ENCODE assay signal across 10 cellular contexts in the genomic region with DNA sequence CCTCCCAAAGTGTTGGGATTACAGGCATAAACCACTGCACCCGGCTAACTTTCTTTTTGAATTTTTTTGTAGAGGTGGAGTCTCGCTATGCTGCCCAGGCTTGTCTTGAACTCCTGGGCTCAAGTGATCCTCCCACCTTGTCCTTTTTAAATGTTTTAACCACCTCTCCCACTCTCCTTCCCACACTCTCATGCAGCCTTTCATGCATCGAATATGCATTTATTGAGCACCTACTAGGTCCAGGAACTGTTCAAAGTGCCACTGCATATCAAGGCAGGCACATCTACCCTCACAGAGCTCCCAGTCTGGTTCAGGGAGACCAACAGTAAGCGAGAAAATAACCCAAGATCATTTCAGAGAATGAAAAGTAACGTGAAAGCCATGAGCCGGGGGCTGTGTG. TPM values are rescaled to one million over a fixed set of nuclear protein-coding genes. Genes with fewer than 3 reads are reported as not detected.
DNase-seq lines count a peak whose midpoint lies in the region; ATAC-seq, FAIRE-seq and TF ChIP-seq lines count a peak whose summit lies in the region.
"Had no signal": no experiment of that assay in that cellular context is flagged by ENCODE, and none has a peak within 500 bp of the region (broad histone marks: within the 10 kb centered on the region; RNA-seq: fewer than 3 reads in every experiment).

No MANE protein-coding gene starts in this region.

- H3K4me1 Mint-ChIP-seq in activated naive CD4-positive, alpha-beta T cell treated with anti-CD3 and anti-CD28 coated beads, Interleukin-2, amount 50 U/mL, for 24 hours, result peaks cover 28% of the 10 kb centered on the region

- H4K20me1 ChIP-seq in K562 (replicated peaks; ENCODE audit: control insufficient read depth, insufficient read depth, low read length), result no peaks in the 10 kb centered on the region

- H3K36me3 Mint-ChIP-seq in activated naive CD4-positive, alpha-beta T cell treated with anti-CD3 and anti-CD28 coated beads, Interleukin-2, amount 50 U/mL, for 24 hours, result peaks cover 2% of the 10 kb centered on the region

- H3K9me3 Mint-ChIP-seq in activated naive CD4-positive, alpha-beta T cell treated with anti-CD3 and anti-CD28 coated beads, Interleukin-2, amount 50 U/mL, for 24 hours, result no peaks in the 10 kb centered on the region

- POLR2A ChIA-PET in K562 (lab: Yijun Ruan, JAX), result interaction anchor here (1.2 to 2.8 kb wide), 3 partner anchors 10 to 13 kb away, joined by 3 to 7 read pairs (median 4); no protein-coding TSS in a partner anchor

- ATAC-seq in K562 (no peak), upper lobe of left lung (ENCODE audit: low FRiP score in 2 of 2) (no peak), HG02588 (IDR thresholded peaks at IDR 0.05; ENCODE audit: unreplicated experiment) (no peak), HG03439 (IDR thresholded peaks at IDR 0.05; ENCODE audit: unreplicated experiment) (no peak)

- TF ChIP-seq CTCF in K562 (IDR thresholded peaks at IDR 0.05 in 2 of 3, conservative IDR thresholded peaks at IDR 0.05 in 1 of 3; ENCODE audit: insufficient read depth in 2 of 3, low read depth in 1 of 3, low read length in 3 of 3) (no peak), upper lobe of left lung (IDR thresholded peaks at IDR 0.05) (no peak)

- in situ Hi-C loops in K562 (cut with MboI), result no loop called here

- H3K4me3 Mint-ChIP-seq in activated naive CD4-positive, alpha-beta T cell treated with anti-CD3 and anti-CD28 coated beads, Interleukin-2, amount 50 U/mL, for 24 hours, result peak overlapping the region; percentile 87

- intact Hi-C loops in K562 (cut with micrococcal nuclease), result no loop called here

- no peaks in the 10 kb centered on the region for H3K27me3 Mint-ChIP-seq in activated naive CD4-positive, alpha-beta T cell treated with anti-CD3 and anti-CD28 coated beads, Interleukin-2, amount 50 U/mL, for 24 hours

- H3K36me3 ChIP-seq in K562 (ENCODE audit: control insufficient read depth, insufficient read depth, low read length), result peaks cover 3% of the 10 kb centered on the region; the same call in 1 of the 3 replicates
- H3K36me3 ChIP-seq in mesodermal cell (ENCODE audit: control insufficient read depth, insufficient read depth, low read length), result no peaks in the 10 kb centered on the region
- peaks cover 0 to under 1% (median 0%) of the 10 kb centered on the region in 4 donors for H3K36me3 ChIP-seq in upper lobe of left lung

- peak overlapping the region; percentile 98 for H3K4me3 ChIP-seq in K562
- peak overlapping the region; percentile 62 for H3K4me3 ChIP-seq in mesodermal cell (ENCODE audit: extremely low read depth, insufficient read depth, low read length, poor library complexity, severe bottlenecking)
- peak overlapping the region; percentile 73 to 97 (median 79) for H3K4me3 ChIP-seq in upper lobe of left lung

- H3K79me2 ChIP-seq in K562 (ENCODE audit: control insufficient read depth, insufficient read depth, low read length), result peaks cover 31% of the 10 kb centered on the region

- BruUV-seq in K562 (replicated peaks; lab: Mats Ljungman, UMichigan), result no TSS peak

- DNase-seq in activated naive CD4-positive, alpha-beta T cell treated with Interleukin-2 at 50 U/mL for 16 hours, result no peak
- DNase-seq in K562 (ENCODE audit: extremely low read depth in 1 of 4, low spot score in 3 of 4) (peak in 1 of 4 experiments; percentile 4), upper lobe of left lung (no peak), NCI-H2227 treated with DMSO at 0.1 percent for 48 hours (lab: John Stamatoyannopoulos, UW) (no peak)
- DNase-seq: caudate nucleus, NCI-H82 had no signal

- H3K9me3 ChIP-seq in K562 (replicated peaks; ENCODE audit: control insufficient read depth, insufficient read depth, low read depth, low read length) (no peaks in the 10 kb centered on the region; the same call in 1 of the 2 replicates), mesodermal cell (ENCODE audit: control insufficient read depth, low read length) (no peaks in the 10 kb centered on the region), upper lobe of left lung (no peaks in the 10 kb centered on the region)

- H3K9ac ChIP-seq in K562 (ENCODE audit: insufficient read depth in 1 of 2, low read depth in 2 of 2, low read length in 2 of 2), result peak overlapping the region; percentile 88 to 95

- TF ChIP-seq POLR2A in K562 (conservative IDR thresholded peaks at IDR 0.05), result no peak
- no peak for TF ChIP-seq POLR2A in upper lobe of left lung (IDR thresholded peaks at IDR 0.05)

- H2AFZ ChIP-seq in K562 (ENCODE audit: low read depth, low read length), result 0 out of 2 replicates have a peak overlapping the region, but pooled peaks have one; percentile 100

- H3K27ac ChIP-seq in K562 (ENCODE audit: extremely low read depth, low read depth, low read length) (peak overlapping the region; percentile 90; the same call in 1 of the 3 replicates), mesodermal cell (ENCODE audit: low read depth, low read length, severe bottlenecking) (no peak overlapping the region), upper lobe of left lung (peak overlapping the region; percentile 91 to 98 (median 93))

- WGBS in K562 (ENCODE audit: insufficient coverage, low coverage, missing lambda C conversion rate), result 75% methylated on average over 6 of the region's 6 CpGs
- 87 to 92% methylated on average over 6 of the region's 6 CpGs for WGBS in mesodermal cell (ENCODE audit: insufficient coverage in 2 of 2), 2 experiments
- WGBS in upper lobe of left lung, 2 donors, result 86% methylated on average over 6 of the region's 6 CpGs

- peak overlapping the region; percentile 92 for H3K4me2 ChIP-seq in K562 (ENCODE audit: insufficient read depth, low read length)

- TF ChIP-seq EP300 in K562 (IDR thresholded peaks at IDR 0.05; ENCODE audit: low read length) (no peak), upper lobe of left lung (IDR thresholded peaks at IDR 0.05) (no peak)

- peaks cover 7 to 15% of the 10 kb centered on the region in 2 experiments; a peak in 4 of 5 replicates for H3K4me1 ChIP-seq in K562 (replicated peaks in 1 of 2; ENCODE audit: control insufficient read depth in 2 of 2, insufficient read depth in 2 of 2, low read length in 2 of 2)
- no peaks in the 10 kb centered on the region for H3K4me1 ChIP-seq in mesodermal cell (ENCODE audit: control insufficient read depth, insufficient read depth, low read length, poor library complexity, severe bottlenecking)
- H3K4me1 ChIP-seq in upper lobe of left lung, result peaks cover 20 to 37% (median 21%) of the 10 kb centered on the region in 4 donors

- no peak for TF ChIP-seq RAD21 in K562 (CRISPR knock-in tag; conservative IDR thresholded peaks at IDR 0.05 in 1 of 2, IDR thresholded peaks at IDR 0.05 in 1 of 2)

- no peaks in the 10 kb centered on the region for H3K9me1 ChIP-seq in K562 (ENCODE audit: control insufficient read depth, insufficient read depth, low read length)

- peak overlapping the region; percentile 93 for H3K27ac Mint-ChIP-seq in activated naive CD4-positive, alpha-beta T cell treated with anti-CD3 and anti-CD28 coated beads, Interleukin-2, amount 50 U/mL, for 24 hours

- CTCF ChIA-PET in K562 (lab: Yijun Ruan, JAX; ENCODE audit: low intra/inter-chr PET ratio), result interaction anchor here (0.8 kb wide), 1 partner anchor 19 kb away, joined by 5 read pairs; no protein-coding TSS in a partner anchor

- H3K27me3 ChIP-seq in K562 (ENCODE audit: control insufficient read depth in 2 of 2, insufficient read depth in 2 of 2, low read length in 2 of 2) (no peaks in the 10 kb centered on the region), upper lobe of left lung (no peaks in the 10 kb centered on the region)

- no peak for FAIRE-seq in K562 (lab: Jason Lieb, UNC)

RNA-seq across cellular contexts. Expression of a gene that starts 1.2 kb away (rescaled TPM):
- total RNA-seq in K562 (2011; cell fraction: chromatin; rRNA removed; ENCODE audit: low replicate concordance), result 3.7 and 10.7 TPM in 2 replicates
- total RNA-seq in K562 (2011; cell fraction: nucleolus; rRNA removed), result 4.2 and 4.7 TPM in 2 replicates
- total RNA-seq in K562 (2011; cell fraction: nucleoplasm; rRNA removed), result 2.7 and 3.1 TPM in 2 replicates
- total RNA-seq in K562 (2014; rRNA removed) (1.5 and 2.7 TPM in 2 replicates), K562 (2014; rRNA removed; fragmentation: Illumina TruSeq; extraction: Trizol) (0.77 and 0.98 TPM in 2 replicates), K562 (2015; rRNA removed; fragmentation: Illumina TruSeq; extraction: Trizol) (2.1 and 2.8 TPM in 2 replicates), K562 (2021) (11.5 and 11.6 TPM in 2 replicates), upper lobe of left lung (10 to 100 TPM in 5 of 6 donors, 1 to 10 TPM in 1; 9.0 to 23.3 (median 17.1) TPM)
- polyA plus RNA-seq in K562 (2011; rRNA removed) (0.47 and 1.2 TPM in 2 replicates), K562 (2014; fragmentation: Illumina TruSeq; extraction: Trizol) (3.1 and 7.1 TPM in 2 replicates), K562 (2014; fragmentation: Nextera tagmentation; extraction: Ambion mirVana) (under 1 TPM; 0.07 to 0.11 TPM), K562 (2014; rRNA removed) (4.7 and 5.7 TPM in 2 replicates)
- polyA plus RNA-seq in K562 (2011; cell fraction: cytosol; rRNA removed), result 1.2 and 1.9 TPM in 2 replicates
- 1.5 and 3.1 TPM in 2 replicates for polyA plus RNA-seq in K562 (2011; cell fraction: nucleus; rRNA removed)
- polyA plus RNA-seq in K562 (2012), result 6.6 and 8.4 TPM in 2 replicates
- 0.45 and 0.60 TPM in 2 replicates for polyA minus RNA-seq in K562 (2011; rRNA and poly(A)+ RNA removed)
- polyA minus RNA-seq in K562 (2011; cell fraction: cytosol; rRNA and poly(A)+ RNA removed), result 4.6 and 6.3 TPM in 2 replicates
- polyA minus RNA-seq in K562 (2011; cell fraction: nucleus; rRNA and poly(A)+ RNA removed), result 1.2 and 1.5 TPM in 2 replicates
- 5.9 TPM for polyA plus RNA-seq in mesodermal cell (2013, experiment 1 of 2)
- 5.3 TPM for polyA plus RNA-seq in mesodermal cell (2013, experiment 2 of 2)

RNA-seq across cellular contexts. Expression of a gene that starts 37.1 kb away (rescaled TPM):
- 24.0 and 76.2 TPM in 2 replicates for total RNA-seq in K562 (2011; cell fraction: chromatin; rRNA removed; ENCODE audit: low replicate concordance)
- total RNA-seq in K562 (2011; cell fraction: nucleolus; rRNA removed), result 70.4 and 72.2 TPM in 2 replicates
- total RNA-seq in K562 (2011; cell fraction: nucleoplasm; rRNA removed), result 46.2 and 49.7 TPM in 2 replicates
- total RNA-seq in K562 (2014; rRNA removed) (68.9 and 91.1 TPM in 2 replicates), K562 (2014; rRNA removed; fragmentation: Illumina TruSeq; extraction: Trizol) (21.5 and 22.0 TPM in 2 replicates), K562 (2015; rRNA removed; fragmentation: Illumina TruSeq; extraction: Trizol) (46.6 and 46.7 TPM in 2 replicates), K562 (2021) (75.1 and 75.6 TPM in 2 replicates), upper lobe of left lung (10 to 100 TPM; 29.3 to 55.1 (median 38.4) TPM)
- polyA plus RNA-seq in K562 (2011; rRNA removed) (43.1 and 53.5 TPM in 2 replicates), K562 (2014; fragmentation: Illumina TruSeq; extraction: Trizol) (31.7 and 59.9 TPM in 2 replicates), K562 (2014; fragmentation: Nextera tagmentation; extraction: Ambion mirVana) (1 to 10 TPM; 7.5 to 9.8 TPM), K562 (2014; rRNA removed) (52.2 and 56.2 TPM in 2 replicates)
- polyA plus RNA-seq in K562 (2011; cell fraction: cytosol; rRNA removed), result 65.0 and 129 TPM in 2 replicates
- polyA plus RNA-seq in K562 (2011; cell fraction: nucleus; rRNA removed), result 17.0 and 20.6 TPM in 2 replicates
- polyA plus RNA-seq in K562 (2012), result 66.2 and 90.2 TPM in 2 replicates
- polyA minus RNA-seq in K562 (2011; rRNA and poly(A)+ RNA removed), result 21.0 and 30.6 TPM in 2 replicates
- 76.4 and 106 TPM in 2 replicates for polyA minus RNA-seq in K562 (2011; cell fraction: cytosol; rRNA and poly(A)+ RNA removed)
- polyA minus RNA-seq in K562 (2011; cell fraction: nucleus; rRNA and poly(A)+ RNA removed), result 25.3 and 38.5 TPM in 2 replicates
- polyA plus RNA-seq in mesodermal cell (2013, experiment 1 of 2), result 120 TPM
- 106 TPM for polyA plus RNA-seq in mesodermal cell (2013, experiment 2 of 2)

RNA-seq across cellular contexts. Expression of a gene that starts 38.8 kb away (rescaled TPM):
- 7.0 and 21.1 TPM in 2 replicates for total RNA-seq in K562 (2011; cell fraction: chromatin; rRNA removed; ENCODE audit: low replicate concordance)
- 19.5 and 24.3 TPM in 2 replicates for total RNA-seq in K562 (2011; cell fraction: nucleolus; rRNA removed)
- total RNA-seq in K562 (2011; cell fraction: nucleoplasm; rRNA removed), result 12.9 and 14.3 TPM in 2 replicates
- total RNA-seq in K562 (2014; rRNA removed) (17.1 and 22.2 TPM in 2 replicates), K562 (2014; rRNA removed; fragmentation: Illumina TruSeq; extraction: Trizol) (5.9 and 6.8 TPM in 2 replicates), K562 (2015; rRNA removed; fragmentation: Illumina TruSeq; extraction: Trizol) (10.4 and 10.9 TPM in 2 replicates), K562 (2021) (18.8 and 19.0 TPM in 2 replicates), upper lobe of left lung (10 to 100 TPM; 15.6 to 22.2 (median 16.0) TPM)
- polyA plus RNA-seq in K562 (2011; rRNA removed) (3.9 and 5.1 TPM in 2 replicates), K562 (2014; fragmentation: Illumina TruSeq; extraction: Trizol) (6.3 and 8.2 TPM in 2 replicates), K562 (2014; fragmentation: Nextera tagmentation; extraction: Ambion mirVana) (under 1 TPM; 0.08 to 0.11 TPM), K562 (2014; rRNA removed) (10.2 and 10.7 TPM in 2 replicates)
- polyA plus RNA-seq in K562 (2011; cell fraction: cytosol; rRNA removed), result 4.3 and 9.5 TPM in 2 replicates
- 4.8 and 7.1 TPM in 2 replicates for polyA plus RNA-seq in K562 (2011; cell fraction: nucleus; rRNA removed)
- polyA plus RNA-seq in K562 (2012), result 0.79 and 0.89 TPM in 2 replicates
- polyA minus RNA-seq in K562 (2011; rRNA and poly(A)+ RNA removed), result 7.0 and 7.7 TPM in 2 replicates
- polyA minus RNA-seq in K562 (2011; cell fraction: cytosol; rRNA and poly(A)+ RNA removed), result 10.6 and 11.6 TPM in 2 replicates
- polyA minus RNA-seq in K562 (2011; cell fraction: nucleus; rRNA and poly(A)+ RNA removed), result 8.9 and 11.9 TPM in 2 replicates
- 6.3 TPM for polyA plus RNA-seq in mesodermal cell (2013, experiment 1 of 2)
- polyA plus RNA-seq in mesodermal cell (2013, experiment 2 of 2), result 5.4 TPM
